ENCODE assay signal across 1 cellular context in the genomic region with DNA sequence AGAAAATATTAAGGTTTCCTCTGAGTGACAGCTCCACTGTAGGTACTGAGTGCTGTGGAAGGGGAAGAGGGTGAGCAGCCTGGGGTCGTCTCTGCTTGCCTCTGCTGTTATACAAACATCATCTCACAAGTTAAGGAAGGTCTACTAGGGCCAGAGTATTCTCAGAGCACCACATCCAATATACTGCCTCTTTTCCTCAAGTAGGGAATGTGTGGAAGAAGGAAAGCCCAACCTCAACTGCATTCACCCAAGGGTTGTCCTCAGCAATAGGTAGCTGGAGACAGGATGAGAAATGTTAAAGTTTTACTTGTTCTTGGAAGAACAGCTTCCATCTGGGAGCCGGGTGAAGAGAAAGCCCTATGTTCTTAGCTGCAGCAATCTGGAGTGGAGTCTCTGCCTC.
TF ChIP-seq lines count a peak whose summit lies in the region.

No MANE protein-coding gene starts in this region.

TF ChIP-seq in WTC11, 78 proteins besides CTCF, POLR2A, EP300 and RAD21 (continued from another document):
- TF ChIP-seq, protein P1, sequence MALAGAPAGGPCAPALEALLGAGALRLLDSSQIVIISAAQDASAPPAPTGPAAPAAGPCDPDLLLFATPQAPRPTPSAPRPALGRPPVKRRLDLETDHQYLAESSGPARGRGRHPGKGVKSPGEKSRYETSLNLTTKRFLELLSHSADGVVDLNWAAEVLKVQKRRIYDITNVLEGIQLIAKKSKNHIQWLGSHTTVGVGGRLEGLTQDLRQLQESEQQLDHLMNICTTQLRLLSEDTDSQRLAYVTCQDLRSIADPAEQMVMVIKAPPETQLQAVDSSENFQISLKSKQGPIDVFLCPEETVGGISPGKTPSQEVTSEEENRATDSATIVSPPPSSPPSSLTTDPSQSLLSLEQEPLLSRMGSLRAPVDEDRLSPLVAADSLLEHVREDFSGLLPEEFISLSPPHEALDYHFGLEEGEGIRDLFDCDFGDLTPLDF (CRISPR knock-in tag; IDR thresholded peaks at IDR 0.05) = no peak
- TF ChIP-seq ZNF263 (CRISPR knock-in tag; IDR thresholded peaks at IDR 0.05; ENCODE audit: low read depth) = no peak
- TF ChIP-seq, protein P2, sequence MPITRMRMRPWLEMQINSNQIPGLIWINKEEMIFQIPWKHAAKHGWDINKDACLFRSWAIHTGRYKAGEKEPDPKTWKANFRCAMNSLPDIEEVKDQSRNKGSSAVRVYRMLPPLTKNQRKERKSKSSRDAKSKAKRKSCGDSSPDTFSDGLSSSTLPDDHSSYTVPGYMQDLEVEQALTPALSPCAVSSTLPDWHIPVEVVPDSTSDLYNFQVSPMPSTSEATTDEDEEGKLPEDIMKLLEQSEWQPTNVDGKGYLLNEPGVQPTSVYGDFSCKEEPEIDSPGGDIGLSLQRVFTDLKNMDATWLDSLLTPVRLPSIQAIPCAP (CRISPR knock-in tag; IDR thresholded peaks at IDR 0.05) = no peak
